ENCODE assay signal across 2 cellular contexts in genomic region chr1:27598902-27599528, GRCh38.
TF ChIP-seq lines count a peak whose summit lies in the region.

No MANE protein-coding gene starts in this region.

TF ChIP-seq in A549, 52 proteins besides CTCF, POLR2A, EP300 and RAD21:
- no peak for TF ChIP-seq ZC3H11A (IDR thresholded peaks at IDR 0.05)
- TF ChIP-seq JUN (IDR thresholded peaks at IDR 0.05) = no peak
- no peak for TF ChIP-seq USF2 (IDR thresholded peaks at IDR 0.05)
- TF ChIP-seq POLR2AphosphoS2 (conservative IDR thresholded peaks at IDR 0.05; ENCODE audit: low read length) = no peak
- TF ChIP-seq MAX (IDR thresholded peaks at IDR 0.05) = no peak
- TF ChIP-seq, protein P1, sequence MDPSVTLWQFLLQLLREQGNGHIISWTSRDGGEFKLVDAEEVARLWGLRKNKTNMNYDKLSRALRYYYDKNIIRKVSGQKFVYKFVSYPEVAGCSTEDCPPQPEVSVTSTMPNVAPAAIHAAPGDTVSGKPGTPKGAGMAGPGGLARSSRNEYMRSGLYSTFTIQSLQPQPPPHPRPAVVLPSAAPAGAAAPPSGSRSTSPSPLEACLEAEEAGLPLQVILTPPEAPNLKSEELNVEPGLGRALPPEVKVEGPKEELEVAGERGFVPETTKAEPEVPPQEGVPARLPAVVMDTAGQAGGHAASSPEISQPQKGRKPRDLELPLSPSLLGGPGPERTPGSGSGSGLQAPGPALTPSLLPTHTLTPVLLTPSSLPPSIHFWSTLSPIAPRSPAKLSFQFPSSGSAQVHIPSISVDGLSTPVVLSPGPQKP (IDR thresholded peaks at IDR 0.05; ENCODE audit: low read depth, low read length) = no peak

TF ChIP-seq in IMR-90, 13 proteins besides CTCF, POLR2A, EP300 and RAD21:
- TF ChIP-seq CHD1 (IDR thresholded peaks at IDR 0.05; ENCODE audit: low read depth, low read length) (no peak), RFX5 (IDR thresholded peaks at IDR 0.05; ENCODE audit: low read depth, low read length) (no peak), MAZ (IDR thresholded peaks at IDR 0.05; ENCODE audit: borderline replicate concordance, low read depth, low read length) (peak; percentile 100), MXI1 (IDR thresholded peaks at IDR 0.05; ENCODE audit: borderline replicate concordance, low read depth, low read length) (no peak), CEBPB (IDR thresholded peaks at IDR 0.05; ENCODE audit: low read depth, low read length) (no peak), BHLHE40 (IDR thresholded peaks at IDR 0.05; ENCODE audit: low read depth, low read length) (no peak), FOS (IDR thresholded peaks at IDR 0.05; ENCODE audit: low read depth, low read length) (peak; percentile 63), SMC3 (IDR thresholded peaks at IDR 0.05; ENCODE audit: low read depth, low read length) (0 out of 2 replicates have a peak, but pooled peaks have one; percentile 24), RCOR1 (IDR thresholded peaks at IDR 0.05; ENCODE audit: insufficient replicate concordance, low read length) (no peak), NFE2L2 (IDR thresholded peaks at IDR 0.05; ENCODE audit: low read depth, low read length) (no peak)
